Comparison of ENCODE assay signal across 13 cellular contexts in genomic region chr14:50804181-50804721, GRCh38. TPM values are rescaled to one million over a fixed set of nuclear protein-coding genes. Genes with fewer than 3 reads are reported as not detected.
A peak's percentile ranks its signal among the peaks of the same experiment; 100 is the strongest.
DNase-seq lines count a peak whose midpoint lies in the region; ATAC-seq, FAIRE-seq and TF ChIP-seq lines count a peak whose summit lies in the region.
"Had no signal": no experiment of that assay in that cellular context is flagged by ENCODE, and none has a peak within 500 bp of the region (broad histone marks: within the 10 kb centered on the region; RNA-seq: fewer than 3 reads in every experiment).

No MANE protein-coding gene starts in this region.

- no peak for TF ChIP-seq POLR2A in gastroesophageal sphincter (IDR thresholded peaks at IDR 0.05)
- TF ChIP-seq POLR2A in sigmoid colon (IDR thresholded peaks at IDR 0.05), result no peak
- TF ChIP-seq POLR2A in HepG2 (IDR thresholded peaks at IDR 0.05; ENCODE audit: insufficient read depth in 1 of 2, low read depth in 2 of 2, low read length in 2 of 2), result no peak

- H3K79me2 ChIP-seq in HepG2 (ENCODE audit: insufficient read depth, low read length), result no peaks in the 10 kb centered on the region

- H3K27ac ChIP-seq in gastroesophageal sphincter (peak overlapping the region in 3 of 4 donors; percentile 25 to 45 (median 28)), sigmoid colon (peak overlapping the region; percentile 31 to 71 (median 56)), HepG2 (ENCODE audit: extremely low read length, insufficient read depth, low read length) (no peak overlapping the region)
- H3K27ac ChIP-seq in CD8-positive, alpha-beta memory T cell (ENCODE audit: low read depth, low read length), result no peak overlapping the region
- H3K27ac ChIP-seq: KMS-11, RWPE1 had no signal

- H3K27me3 ChIP-seq in gastroesophageal sphincter (no peaks in the 10 kb centered on the region), sigmoid colon (no peaks in the 10 kb centered on the region), HepG2 (ENCODE audit: control insufficient read depth in 1 of 2, insufficient read depth in 2 of 2, low read length in 2 of 2) (no peaks in the 10 kb centered on the region)
- H3K27me3 ChIP-seq in CD8-positive, alpha-beta memory T cell (ENCODE audit: insufficient read depth, low read length, poor library complexity, severe bottlenecking), result no peaks in the 10 kb centered on the region

- no peak for TF ChIP-seq RAD21 in HepG2 (CRISPR knock-in tag; IDR thresholded peaks at IDR 0.05)

- H3K9ac ChIP-seq in HepG2 (ENCODE audit: insufficient read depth, low read depth, low read length), result no peak overlapping the region
- H3K9ac ChIP-seq: KMS-11 had no signal

- DNase-seq in Daoy (ENCODE audit: low read depth) (peak; percentile 24), sigmoid colon (no peak), NCI-H1436 treated with DMSO at 0.1 percent for 48 hours (lab: John Stamatoyannopoulos, UW) (no peak), HepG2 (ENCODE audit: low spot score) (no peak)
- no peak for DNase-seq in activated CD8-positive, alpha-beta T cell treated with anti-CD3 and anti-CD28 coated beads, Interleukin-2, amount 10 ng/mL, durations not matched to agents 7 days and 5 days
- DNase-seq in activated CD8-positive, alpha-beta memory T cell treated with anti-CD3 and anti-CD28 coated beads, Interleukin-2, amount 50 U/mL, for 48 hours, result no peak
- no peak for DNase-seq in CD8-positive, alpha-beta memory T cell
- DNase-seq: effector CD8-positive, alpha-beta T cell; NCI-H345; occipital lobe had no signal

- in situ Hi-C loops in HepG2 (cut with HindIII; ENCODE audit: extremely low pct_ligation_motif_present, low pct_unique_long_range_greater_than_20kb), result no loop called here

- TF ChIP-seq CTCF in gastroesophageal sphincter (IDR thresholded peaks at IDR 0.05) (no peak), sigmoid colon (IDR thresholded peaks at IDR 0.05) (no peak), HepG2 (CRISPR knock-in tag; IDR thresholded peaks at IDR 0.05) (no peak)

- no peak overlapping the region for H3K4me3 ChIP-seq in gastroesophageal sphincter
- no peak overlapping the region for H3K4me3 ChIP-seq in sigmoid colon
- H3K4me3 ChIP-seq in CD8-positive, alpha-beta memory T cell (ENCODE audit: low read length), result no peak overlapping the region
- no peak overlapping the region for H3K4me3 ChIP-seq in HepG2 (replicated peaks in 1 of 3; ENCODE audit: insufficient read depth in 1 of 3, low read depth in 2 of 3, low read length in 3 of 3)

- no peaks in the 10 kb centered on the region for H4K20me1 ChIP-seq in HepG2 (ENCODE audit: insufficient read depth, low read length)

- CTCF ChIA-PET in activated CD8-positive, alpha-beta T cell treated with anti-CD3 and anti-CD28 coated beads, Interleukin-2, amount 10 ng/mL, durations not matched to agents 7 days and 5 days (lab: Charles Lee), result interaction anchor here (1.0 to 1.6 kb wide), 6 partner anchors 14 to 56 kb away, joined by 3 to 4 read pairs (median 3); no protein-coding TSS in a partner anchor
- CTCF ChIA-PET in CD8-positive, alpha-beta memory T cell (lab: Charles Lee), result no interaction called here
- CTCF ChIA-PET in HepG2 (lab: Yijun Ruan, JAX; ENCODE audit: low intra/inter-chr PET ratio, low total read pairs), result no interaction called here

- no peaks in the 10 kb centered on the region for H3K27me3 Mint-ChIP-seq in activated CD8-positive, alpha-beta T cell treated with anti-CD3 and anti-CD28 coated beads, Interleukin-2, amount 10 ng/mL, durations not matched to agents 7 days and 5 days (ENCODE audit: low read depth)
- no peaks in the 10 kb centered on the region for H3K27me3 Mint-ChIP-seq in CD8-positive, alpha-beta memory T cell

- H3K36me3 ChIP-seq in gastroesophageal sphincter (peaks cover 0 to 17% of the 10 kb centered on the region in 2 donors), sigmoid colon (peaks cover 0 to 9% (median 0%) of the 10 kb centered on the region in 4 donors), HepG2 (replicated peaks in 1 of 2; ENCODE audit: control insufficient read depth in 1 of 2, insufficient read depth in 2 of 2, low read length in 2 of 2) (peaks cover 0 to under 1% of the 10 kb centered on the region in 2 experiments; a peak in 1 of 5 replicates)
- peaks cover 19% of the 10 kb centered on the region for H3K36me3 ChIP-seq in CD8-positive, alpha-beta memory T cell (ENCODE audit: insufficient read depth, low read length)

- POLR2A ChIA-PET in activated CD8-positive, alpha-beta T cell treated with anti-CD3 and anti-CD28 coated beads, Interleukin-2, amount 10 ng/mL, durations not matched to agents 7 days and 5 days (lab: Charles Lee), result interaction anchor here (0.9 to 1.1 kb wide), 2 partner anchors 8 to 12 kb away, joined by 3 read pairs; no protein-coding TSS in a partner anchor
- POLR2A ChIA-PET in CD8-positive, alpha-beta memory T cell (lab: Charles Lee), result interaction anchor here (0.7 kb wide), 1 partner anchor 492 kb away, joined by 3 read pairs; the partner anchor contains the start of genes DMAC2L and L2HGDH
- POLR2A ChIA-PET in HepG2 (lab: Yijun Ruan, JAX), result no interaction called here

- H3K4me3 Mint-ChIP-seq in activated CD8-positive, alpha-beta T cell treated with anti-CD3 and anti-CD28 coated beads, Interleukin-2, amount 10 ng/mL, durations not matched to agents 7 days and 5 days, result no peak overlapping the region
- no peak overlapping the region for H3K4me3 Mint-ChIP-seq in CD8-positive, alpha-beta memory T cell

- BruUV-seq in HepG2 (replicated peaks; lab: Mats Ljungman, UMichigan), result no TSS peak

- no peaks in the 10 kb centered on the region for H3K9me3 ChIP-seq in gastroesophageal sphincter
- H3K9me3 ChIP-seq in sigmoid colon, result no peaks in the 10 kb centered on the region
- H3K9me3 ChIP-seq in CD8-positive, alpha-beta memory T cell (ENCODE audit: low read length), result no peaks in the 10 kb centered on the region
- H3K9me3 ChIP-seq in HepG2 (ENCODE audit: low read length), result no peaks in the 10 kb centered on the region

- TF ChIP-seq EP300 in gastroesophageal sphincter (IDR thresholded peaks at IDR 0.05), result no peak
- no peak for TF ChIP-seq EP300 in sigmoid colon (IDR thresholded peaks at IDR 0.05)
- TF ChIP-seq EP300 in HepG2 (IDR thresholded peaks at IDR 0.05; ENCODE audit: low read depth in 2 of 2, low read length in 2 of 2), result no peak
- TF ChIP-seq EP300 in HepG2 (CRISPR knock-in tag; IDR thresholded peaks at IDR 0.05; ENCODE audit: borderline replicate concordance), result no peak

- ATAC-seq in activated CD8-positive, alpha-beta T cell treated with anti-CD3 and anti-CD28 coated beads, Interleukin-2, amount 10 ng/mL, durations not matched to agents 7 days and 5 days, result no peak
- ATAC-seq in gastroesophageal sphincter (peak; percentile 46), HepG2 (no peak)

- intact Hi-C loops in sigmoid colon (cut with DNase I) (no loop called here), HepG2 (cut with micrococcal nuclease; ENCODE audit: unreplicated experiment) (no loop called here)

- 19 to 44% methylated on average over 2 to 4 of the region's 5 CpGs for WGBS in gastroesophageal sphincter (ENCODE audit: low coverage in 1 of 2), 2 donors
- WGBS in sigmoid colon, 2 donors, result 77 to 87% methylated on average over 5 of the region's 5 CpGs
- 91% methylated on average over 5 of the region's 5 CpGs for WGBS in HepG2 (ENCODE audit: low lambda C conversion rate)

- FAIRE-seq in HepG2 (lab: Jason Lieb, UNC), result no peak

- H3K4me1 ChIP-seq in gastroesophageal sphincter, result peaks cover 0 to 5% (median 0%) of the 10 kb centered on the region in 3 donors
- H3K4me1 ChIP-seq in sigmoid colon, result peaks cover 0 to 29% (median 11%) of the 10 kb centered on the region in 4 donors
- peaks cover 19% of the 10 kb centered on the region for H3K4me1 ChIP-seq in CD8-positive, alpha-beta memory T cell (ENCODE audit: insufficient read depth, low read length)
- no peaks in the 10 kb centered on the region for H3K4me1 ChIP-seq in HepG2 (ENCODE audit: insufficient read depth, low read length)

- H3K4me2 ChIP-seq in HepG2 (ENCODE audit: low read depth, low read length), result no peak overlapping the region
- H3K4me2 ChIP-seq: KMS-11 had no signal

- H3K27ac Mint-ChIP-seq in activated CD8-positive, alpha-beta T cell treated with anti-CD3 and anti-CD28 coated beads, Interleukin-2, amount 10 ng/mL, durations not matched to agents 7 days and 5 days, result peak overlapping the region; percentile 20
- H3K27ac Mint-ChIP-seq in CD8-positive, alpha-beta memory T cell, result peak overlapping the region in 4 of 8 donors; percentile 24 to 69 (median 52)

- H3K9me3 Mint-ChIP-seq in activated CD8-positive, alpha-beta T cell treated with anti-CD3 and anti-CD28 coated beads, Interleukin-2, amount 10 ng/mL, durations not matched to agents 7 days and 5 days (ENCODE audit: insufficient read depth), result no peaks in the 10 kb centered on the region
- no peaks in the 10 kb centered on the region for H3K9me3 Mint-ChIP-seq in CD8-positive, alpha-beta memory T cell

- H3K4me1 Mint-ChIP-seq in activated CD8-positive, alpha-beta T cell treated with anti-CD3 and anti-CD28 coated beads, Interleukin-2, amount 10 ng/mL, durations not matched to agents 7 days and 5 days (ENCODE audit: low read depth), result peaks cover 12% of the 10 kb centered on the region
- H3K4me1 Mint-ChIP-seq in CD8-positive, alpha-beta memory T cell, result peaks cover 32 to 77% (median 48%) of the 10 kb centered on the region in 3 donors

- peaks cover 45% of the 10 kb centered on the region for H3K36me3 Mint-ChIP-seq in activated CD8-positive, alpha-beta T cell treated with anti-CD3 and anti-CD28 coated beads, Interleukin-2, amount 10 ng/mL, durations not matched to agents 7 days and 5 days (ENCODE audit: low read depth)
- H3K36me3 Mint-ChIP-seq in CD8-positive, alpha-beta memory T cell, result peaks cover 0 to 77% (median 20%) of the 10 kb centered on the region in 3 donors

- H2AFZ ChIP-seq in HepG2 (ENCODE audit: low read length), result no peak overlapping the region

RNA-seq across cellular contexts. Expression of gene NIN, which starts 26.7 kb away (rescaled TPM):
- 44.9 and 51.2 TPM in 2 replicates for total RNA-seq in Daoy (2014; rRNA removed; shearing (Covaris generic))
- total RNA-seq in activated CD8-positive, alpha-beta T cell treated with anti-CD3 and anti-CD28 coated beads, Interleukin-2, amount 10 ng/mL, durations not matched to agents 7 days and 5 days, result 100 to 1,000 TPM; 104 TPM
- total RNA-seq in gastroesophageal sphincter, result 10 to 100 TPM; 30.2 to 43.1 (median 38.6) TPM
- 10 to 100 TPM; 20.7 to 38.2 (median 26.9) TPM for total RNA-seq in sigmoid colon
- polyA plus RNA-seq in sigmoid colon, result 10 to 100 TPM in 1 of 3 donors, 1 to 10 TPM in 2; 3.6 to 14.8 (median 5.1) TPM
- total RNA-seq in CD8-positive, alpha-beta memory T cell, result 10 to 100 TPM; 73.8 to 77.8 TPM
- polyA plus RNA-seq in CD8-positive, alpha-beta memory T cell, result 64.3 TPM
- 9.7 and 11.6 TPM in 2 replicates for total RNA-seq in HepG2 (2016; rRNA removed; fragmentation: Illumina TruSeq; extraction: Trizol)
- total RNA-seq in HepG2 (2016; cell fraction: cytosol; rRNA removed; fragmentation: Illumina TruSeq; extraction: Trizol; ENCODE audit: low read depth), result 2.4 and 2.5 TPM in 2 replicates
- total RNA-seq in HepG2 (2016; cell fraction: insoluble cytoplasmic fraction; rRNA removed; fragmentation: Illumina TruSeq; extraction: Trizol), result 9.5 and 10.5 TPM in 2 replicates
- 4.7 and 5.1 TPM in 2 replicates for total RNA-seq in HepG2 (2016; cell fraction: membrane; rRNA removed; fragmentation: Illumina TruSeq; extraction: Trizol)
- 15.1 and 17.0 TPM in 2 replicates for total RNA-seq in HepG2 (2016; cell fraction: nucleus; rRNA removed; fragmentation: Illumina TruSeq; extraction: Trizol)
- polyA plus RNA-seq in HepG2 (2011; rRNA removed), result 2.5 and 2.8 TPM in 2 replicates
- 1.1 and 2.0 TPM in 2 replicates for polyA plus RNA-seq in HepG2 (2011; cell fraction: cytosol; rRNA removed)
- 3.9 and 4.5 TPM in 2 replicates for polyA plus RNA-seq in HepG2 (2011; cell fraction: nucleus; rRNA removed)
- 3.0 and 5.9 TPM in 2 replicates for polyA plus RNA-seq in HepG2 (2012)
- polyA plus RNA-seq in HepG2 (2016; cell fraction: cytosol; fragmentation: Illumina TruSeq; extraction: Trizol; ENCODE audit: low read depth), result 1.0 and 1.5 TPM in 2 replicates
- 5.5 and 6.0 TPM in 2 replicates for polyA plus RNA-seq in HepG2 (2016; cell fraction: insoluble cytoplasmic fraction; fragmentation: Illumina TruSeq; extraction: Trizol; ENCODE audit: low read depth)
- polyA plus RNA-seq in HepG2 (2016; cell fraction: membrane; fragmentation: Illumina TruSeq; extraction: Trizol; ENCODE audit: low read depth), result 1.3 and 2.4 TPM in 2 replicates
- 9.0 and 13.1 TPM in 2 replicates for polyA plus RNA-seq in HepG2 (2016; cell fraction: nucleus; fragmentation: Illumina TruSeq; extraction: Trizol; ENCODE audit: insufficient read depth, low read depth)
- polyA minus RNA-seq in HepG2 (2011; rRNA and poly(A)+ RNA removed; ENCODE audit: low replicate concordance), result 11.8 and 30.5 TPM in 2 replicates
- polyA minus RNA-seq in HepG2 (2011; cell fraction: cytosol; rRNA and poly(A)+ RNA removed), result 6.8 and 8.1 TPM in 2 replicates
- 19.8 and 20.9 TPM in 2 replicates for polyA minus RNA-seq in HepG2 (2011; cell fraction: nucleus; rRNA and poly(A)+ RNA removed)

Comparison
In these comparisons a context has a peak if more than half of its experiments do, and no peak if none do; other contexts are left out.
1. H3K27ac ChIP-seq: peak in gastroesophageal sphincter (3 of 4) and sigmoid colon (4 of 4); none in CD8-positive, alpha-beta memory T cell (single experiment) and HepG2 (single experiment).